Comparison of ENCODE assay signal across 9 cellular contexts in the genomic region with DNA sequence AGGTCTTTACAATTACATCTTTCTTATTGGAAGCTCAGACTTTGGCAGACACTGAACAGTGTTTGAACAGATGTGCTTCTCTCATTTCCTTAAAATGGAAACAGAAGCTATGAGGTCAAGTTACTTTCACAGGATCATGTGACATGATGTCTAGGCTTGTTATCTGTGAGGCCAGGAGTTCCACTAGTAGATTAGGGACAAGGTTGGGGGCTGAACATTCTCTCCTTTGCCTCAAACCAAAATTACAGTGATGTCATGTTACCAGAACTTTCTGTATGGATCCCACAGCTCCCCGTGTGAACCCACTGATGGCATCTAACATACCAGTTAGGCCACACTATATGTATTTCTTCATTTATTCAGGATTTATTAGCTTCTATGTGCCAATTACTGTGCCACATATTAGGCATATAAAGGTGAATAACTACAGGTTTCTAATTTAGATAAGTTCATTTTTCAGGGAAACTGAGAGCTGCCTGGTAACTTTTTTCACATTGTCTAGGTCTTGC. TPM values are rescaled to one million over a fixed set of nuclear protein-coding genes. Genes with fewer than 3 reads are reported as not detected.
DNase-seq lines count a peak whose midpoint lies in the region; ATAC-seq, FAIRE-seq and TF ChIP-seq lines count a peak whose summit lies in the region.
"Had no signal": no experiment of that assay in that cellular context is flagged by ENCODE, and none has a peak within 500 bp of the region (broad histone marks: within the 10 kb centered on the region; RNA-seq: fewer than 3 reads in every experiment).

No MANE protein-coding gene starts in this region.

- H2BK15ac ChIP-seq in mesenchymal stem cell (ENCODE audit: low read depth, poor library complexity, severe bottlenecking), result no peak overlapping the region

- no peaks in the 10 kb centered on the region for H3K79me1 ChIP-seq in mesenchymal stem cell (replicated peaks; ENCODE audit: low read length, poor library complexity, severe bottlenecking)

- H3K4ac ChIP-seq in mesenchymal stem cell (ENCODE audit: low read depth in 1 of 2, low read length in 2 of 2), result no peak overlapping the region

- no peak overlapping the region for H2AFZ ChIP-seq in mesenchymal stem cell (ENCODE audit: low read depth, low read length)
- H2AFZ ChIP-seq: parathyroid adenoma had no signal

- H3K23ac ChIP-seq in mesenchymal stem cell (ENCODE audit: low read length in 2 of 2), result no peak overlapping the region

- ATAC-seq in HG02973 (IDR thresholded peaks at IDR 0.05; ENCODE audit: unreplicated experiment), result peak; percentile 99
- ATAC-seq in stimulated activated effector memory CD8-positive, alpha-beta T cell treated with anti-CD3 and anti-CD28 coated beads, Interleukin-12 subunit alpha, Interleukin-12 subunit beta, amount 100 ng/mL, for 72 hours, result no peak

- no peak overlapping the region for H3K27ac Mint-ChIP-seq in osteocyte (ENCODE audit: unreplicated experiment)
- no peak overlapping the region for H3K27ac Mint-ChIP-seq in stimulated activated effector memory CD8-positive, alpha-beta T cell treated with anti-CD3 and anti-CD28 coated beads, Interleukin-12 subunit alpha, Interleukin-12 subunit beta, amount 100 ng/mL, for 72 hours

- intact Hi-C loops in kidney (cut with DNase I) (no loop called here), colonic mucosa (cut with DNase I) (no loop called here)

- no peak overlapping the region for H3K18ac ChIP-seq in mesenchymal stem cell (ENCODE audit: low read depth in 1 of 2, low read length in 2 of 2)

- no peak overlapping the region for H3K4me3 Mint-ChIP-seq in osteocyte (ENCODE audit: unreplicated experiment)
- H3K4me3 Mint-ChIP-seq in stimulated activated effector memory CD8-positive, alpha-beta T cell treated with anti-CD3 and anti-CD28 coated beads, Interleukin-12 subunit alpha, Interleukin-12 subunit beta, amount 100 ng/mL, for 72 hours, result no peak overlapping the region

- H3K9ac ChIP-seq in mesenchymal stem cell (ENCODE audit: low read length) (no peak overlapping the region), kidney (ENCODE audit: low read length in 2 of 2) (no peak overlapping the region), colonic mucosa (ENCODE audit: low read depth in 2 of 2, low read length in 2 of 2) (no peak overlapping the region)
- H3K9ac ChIP-seq: parathyroid adenoma had no signal

- no peaks in the 10 kb centered on the region for H3K4me1 ChIP-seq in mesenchymal stem cell (ENCODE audit: control insufficient read depth, insufficient read depth, low read depth, low read length)
- no peaks in the 10 kb centered on the region for H3K4me1 ChIP-seq in kidney (ENCODE audit: control insufficient read depth in 1 of 2, insufficient read depth in 1 of 2, low read depth in 1 of 2, low read length in 2 of 2)
- H3K4me1 ChIP-seq in colonic mucosa, result no peaks in the 10 kb centered on the region
- H3K4me1 ChIP-seq: parathyroid adenoma had no signal

- no peaks in the 10 kb centered on the region for H3K9me3 Mint-ChIP-seq in osteocyte (ENCODE audit: unreplicated experiment)
- H3K9me3 Mint-ChIP-seq in stimulated activated effector memory CD8-positive, alpha-beta T cell treated with anti-CD3 and anti-CD28 coated beads, Interleukin-12 subunit alpha, Interleukin-12 subunit beta, amount 100 ng/mL, for 72 hours, result no peaks in the 10 kb centered on the region

- no peaks in the 10 kb centered on the region for H3K27me3 Mint-ChIP-seq in osteocyte (ENCODE audit: unreplicated experiment)

- H3K4me1 Mint-ChIP-seq in osteocyte (ENCODE audit: unreplicated experiment), result no peaks in the 10 kb centered on the region
- no peaks in the 10 kb centered on the region for H3K4me1 Mint-ChIP-seq in stimulated activated effector memory CD8-positive, alpha-beta T cell treated with anti-CD3 and anti-CD28 coated beads, Interleukin-12 subunit alpha, Interleukin-12 subunit beta, amount 100 ng/mL, for 72 hours

- H3K9me3 ChIP-seq in mesenchymal stem cell (ENCODE audit: control insufficient read depth, low read length) (no peaks in the 10 kb centered on the region), kidney (ENCODE audit: control insufficient read depth in 1 of 2, low read length in 2 of 2) (no peaks in the 10 kb centered on the region), colonic mucosa (no peaks in the 10 kb centered on the region)

- H3K36me3 Mint-ChIP-seq in osteocyte (ENCODE audit: unreplicated experiment), result no peaks in the 10 kb centered on the region
- no peaks in the 10 kb centered on the region for H3K36me3 Mint-ChIP-seq in stimulated activated effector memory CD8-positive, alpha-beta T cell treated with anti-CD3 and anti-CD28 coated beads, Interleukin-12 subunit alpha, Interleukin-12 subunit beta, amount 100 ng/mL, for 72 hours

- no peak overlapping the region for H2AK5ac ChIP-seq in mesenchymal stem cell (ENCODE audit: low read length, severe bottlenecking)

- DNase-seq in GM19238 (ENCODE audit: insufficient read length, low spot score) (peak; percentile 26), NCI-H524 treated with DMSO at 0.1 percent for 48 hours (lab: John Stamatoyannopoulos, UW) (peak; percentile 65), mesenchymal stem cell (peak; percentile 7), osteocyte (ENCODE audit: extremely low spot score, unreplicated experiment) (no peak), kidney (no peak), colonic mucosa (no peak)
- DNase-seq in stimulated activated effector memory CD8-positive, alpha-beta T cell treated with anti-CD3 and anti-CD28 coated beads, Interleukin-12 subunit alpha, Interleukin-12 subunit beta, amount 100 ng/mL, for 72 hours (ENCODE audit: low spot score in 2 of 2), result no peak

- H3K4me3 ChIP-seq in mesenchymal stem cell (ENCODE audit: insufficient read depth in 1 of 2, low read depth in 1 of 2, low read length in 2 of 2) (no peak overlapping the region), kidney (ENCODE audit: low read length in 2 of 2) (no peak overlapping the region), colonic mucosa (no peak overlapping the region)

- H3K27me3 ChIP-seq in mesenchymal stem cell (ENCODE audit: control insufficient read depth in 1 of 2, insufficient read depth in 1 of 2, low read length in 2 of 2), result no peaks in the 10 kb centered on the region
- H3K27me3 ChIP-seq in colonic mucosa, result no peaks in the 10 kb centered on the region

- H3K27ac ChIP-seq in mesenchymal stem cell (ENCODE audit: low read length, poor library complexity, severe bottlenecking) (no peak overlapping the region), kidney (ENCODE audit: low read depth in 2 of 2, low read length in 2 of 2) (no peak overlapping the region), colonic mucosa (no peak overlapping the region)
- H3K27ac ChIP-seq: parathyroid adenoma had no signal

- no CpG with 5 or more reads among the region's 1 CpG for WGBS in mesenchymal stem cell

- H3K36me3 ChIP-seq in mesenchymal stem cell (ENCODE audit: control insufficient read depth in 1 of 2, insufficient read depth in 2 of 2, low read depth in 1 of 2, low read length in 2 of 2), result no peaks in the 10 kb centered on the region
- H3K36me3 ChIP-seq in kidney (ENCODE audit: control insufficient read depth in 1 of 2, insufficient read depth in 2 of 2, low read length in 2 of 2), result no peaks in the 10 kb centered on the region
- H3K36me3 ChIP-seq in colonic mucosa, result no peaks in the 10 kb centered on the region

- no peak overlapping the region for H2BK12ac ChIP-seq in mesenchymal stem cell (ENCODE audit: low read length in 2 of 2)

- FAIRE-seq in kidney (lab: Jason Lieb, UNC), result no peak

- H4K8ac ChIP-seq in mesenchymal stem cell (ENCODE audit: low read length), result peak overlapping the region; percentile 38

- no peak overlapping the region for H3K14ac ChIP-seq in mesenchymal stem cell (ENCODE audit: low read length in 2 of 2)

- H3K4me2 ChIP-seq in mesenchymal stem cell (ENCODE audit: low read length, poor library complexity, severe bottlenecking), result no peak overlapping the region

- H2BK120ac ChIP-seq in mesenchymal stem cell (ENCODE audit: low read depth, low read length), result no peak overlapping the region

- H2BK5ac ChIP-seq in mesenchymal stem cell (ENCODE audit: low read depth, low read length, poor library complexity, severe bottlenecking), result no peak overlapping the region

- no peak overlapping the region for H4K91ac ChIP-seq in mesenchymal stem cell (ENCODE audit: low read length)

- no peak for TF ChIP-seq CTCF in osteocyte (IDR thresholded peaks at IDR 0.05)
- TF ChIP-seq CTCF in kidney (IDR thresholded peaks at IDR 0.05; ENCODE audit: borderline replicate concordance, extremely low read depth, insufficient read depth), result no peak
- no peak for TF ChIP-seq CTCF in colonic mucosa (IDR thresholded peaks at IDR 0.05)

RNA-seq across cellular contexts. Expression of a gene that starts 6.0 kb away (rescaled TPM):
- 3.1 TPM for polyA plus RNA-seq in mesenchymal stem cell (2013, experiment 1 of 2)
- polyA plus RNA-seq in mesenchymal stem cell (2013, experiment 2 of 2), result 3.0 TPM
- 0.18 and 0.35 TPM in 2 replicates for total RNA-seq in osteocyte
- total RNA-seq in kidney, result 1.4 TPM
- polyA plus RNA-seq in kidney (ENCODE audit: insufficient read depth, low read depth, low replicate concordance), result 0.41 TPM
- total RNA-seq in colonic mucosa, result under 1 TPM in 1 of 2 donors, not detected in 1; 0.72 TPM

RNA-seq across cellular contexts. Expression of a gene that starts 42.8 kb away (rescaled TPM):
- polyA plus RNA-seq in mesenchymal stem cell (2013, experiment 1 of 2), result not detected
- not detected for polyA plus RNA-seq in mesenchymal stem cell (2013, experiment 2 of 2)
- total RNA-seq in osteocyte, result not detected in 2 replicates
- total RNA-seq in kidney, result not detected
- polyA plus RNA-seq in kidney (ENCODE audit: insufficient read depth, low read depth, low replicate concordance), result not detected
- 10 to 100 TPM in 1 of 2 donors, 1 to 10 TPM in 1; 1.6 to 27.2 TPM for total RNA-seq in colonic mucosa

Comparison
In these comparisons a context has a peak if more than half of its experiments do, and no peak if none do; other contexts are left out.
1. DNase-seq: peak in GM19238 (single experiment), NCI-H524 treated with DMSO at 0.1 percent for 48 hours (single experiment) and mesenchymal stem cell (single experiment); none in osteocyte (single experiment), kidney (single experiment), colonic mucosa (single experiment) and stimulated activated effector memory CD8-positive, alpha-beta T cell treated with anti-CD3 and anti-CD28 coated beads, Interleukin-12 subunit alpha, Interleukin-12 subunit beta, amount 100 ng/mL, for 72 hours (0 of 2).